In the genomic region with DNA sequence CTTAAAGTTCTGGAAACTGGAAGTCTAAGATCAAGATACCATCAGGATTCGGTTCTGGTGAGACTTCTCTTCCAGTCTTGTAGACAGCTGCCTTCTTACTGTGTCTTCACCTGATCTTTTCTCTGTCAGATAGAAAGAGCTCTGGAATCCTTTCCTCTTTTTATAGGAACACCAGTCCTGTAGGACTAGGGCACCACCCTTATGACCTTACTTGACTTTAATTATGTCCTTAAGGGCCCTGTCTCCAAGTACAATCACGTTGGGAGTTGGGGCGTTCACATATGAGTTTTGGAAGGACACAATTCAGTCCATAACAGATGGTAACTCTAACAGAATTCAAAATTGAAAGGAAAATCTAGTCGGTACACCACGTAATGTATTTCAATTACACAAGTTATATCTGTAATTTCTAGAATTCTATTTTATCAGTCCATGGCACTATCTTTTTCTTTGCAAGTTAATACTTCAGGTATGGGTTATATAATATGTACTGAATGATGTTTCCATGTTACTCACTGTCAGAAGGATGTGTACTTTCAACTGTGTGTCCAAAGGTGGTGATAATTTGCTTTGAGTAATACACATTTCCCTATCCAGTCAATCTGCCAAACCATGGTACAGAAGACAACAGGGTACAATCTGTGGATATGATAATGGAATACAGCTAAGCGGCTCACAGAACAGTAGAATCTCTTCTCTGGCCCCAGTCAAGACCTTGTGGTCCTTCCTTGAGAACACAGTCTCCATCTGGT, we compare ENCODE assay signal across 8 cellular contexts. TPM values are rescaled to one million over a fixed set of nuclear protein-coding genes. Genes with fewer than 3 reads are reported as not detected.
"Had no signal": no experiment of that assay in that cellular context is flagged by ENCODE, and none has a peak within 500 bp of the region (broad histone marks: within the 10 kb centered on the region; RNA-seq: fewer than 3 reads in every experiment).

No MANE protein-coding gene starts in this region.

- H3K27ac ChIP-seq: GM23248 had no signal

- H3K4me3 ChIP-seq: GM23248, K562 had no signal

- H3K27ac Mint-ChIP-seq: H9 had no signal

- H2AFZ ChIP-seq: GM23248 had no signal

- ATAC-seq: K562 had no signal

- H3K9me3 Mint-ChIP-seq: H9 had no signal

- H3K4me3 Mint-ChIP-seq: H9 had no signal

- DNase-seq: GM23248, H9, HCEC 1CT, IMR-90, KG1 had no signal

RNA-seq across cellular contexts. Expression of a gene that starts 1.2 kb away (rescaled TPM):
- total RNA-seq: GM23248, H1, H9, HT-29, IMR-90, K562 had no signal
- polyA plus RNA-seq: GM23248, H1, IMR-90, K562 had no signal

RNA-seq across cellular contexts. Expression of a gene that starts 48.1 kb away (rescaled TPM):
- total RNA-seq: GM23248, H1, H9, HT-29, IMR-90, K562 had no signal
- polyA plus RNA-seq: GM23248, H1, IMR-90 had no signal

RNA-seq across cellular contexts. Expression of a gene that starts 50.7 kb away (rescaled TPM):
- total RNA-seq: GM23248, H1, H9, HT-29, IMR-90, K562 had no signal
- polyA plus RNA-seq: GM23248, H1, IMR-90, K562 had no signal

RNA-seq across cellular contexts. Expression of a gene that starts 52.5 kb away (rescaled TPM):
- total RNA-seq: HT-29, K562 had no signal
- polyA plus RNA-seq: IMR-90, K562 had no signal

RNA-seq across cellular contexts. Expression of a gene that starts 59.2 kb away (rescaled TPM):
- total RNA-seq: GM23248, H1, H9, HT-29, IMR-90, K562 had no signal
- polyA plus RNA-seq: GM23248, H1, IMR-90, K562 had no signal
